In the genomic region with DNA sequence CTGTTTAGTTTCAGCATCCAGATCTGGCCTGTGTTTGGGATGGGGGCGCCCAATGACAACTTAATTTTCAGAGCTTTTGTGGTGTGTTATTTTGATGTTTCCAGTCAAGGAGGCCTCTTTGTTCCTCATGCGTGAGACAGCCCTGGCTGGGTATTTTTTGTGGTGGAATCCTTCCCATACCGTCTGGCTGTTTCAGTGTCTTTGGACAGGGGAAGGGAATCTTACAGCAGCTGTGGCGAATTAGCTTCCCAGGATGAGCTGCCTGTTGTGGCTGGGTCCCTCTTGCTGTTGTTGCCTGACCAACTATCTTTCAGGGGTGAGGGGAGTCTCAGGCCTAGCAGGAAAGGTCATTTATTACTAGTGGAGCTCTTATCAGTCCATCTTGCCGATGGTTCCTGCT, we compare ENCODE assay signal across 22 cellular contexts.
"Had no signal": no experiment of that assay in that cellular context is flagged by ENCODE, and none has a peak within 500 bp of the region (broad histone marks: within the 10 kb centered on the region; RNA-seq: fewer than 3 reads in every experiment).

No MANE protein-coding gene starts in this region.

- H3K36me3 Mint-ChIP-seq: activated CD8-positive, alpha-beta memory T cell treated with anti-CD3 and anti-CD28 coated beads, Interleukin-2, amount 10 ng/mL, durations not matched to agents 7 days and 5 days; activated naive CD4-positive, alpha-beta T cell treated with anti-CD3 and anti-CD28 coated beads, Interleukin-2, amount 50 U/mL, for 24 hours; WTC11 had no signal

- ATAC-seq: activated CD8-positive, alpha-beta memory T cell treated with anti-CD3 and anti-CD28 coated beads, Interleukin-2, amount 10 ng/mL, durations not matched to agents 7 days and 5 days; PC-3; T-helper 17 cell; WTC11 had no signal

- H3K27ac Mint-ChIP-seq: activated CD8-positive, alpha-beta memory T cell treated with anti-CD3 and anti-CD28 coated beads, Interleukin-2, amount 10 ng/mL, durations not matched to agents 7 days and 5 days; activated naive CD4-positive, alpha-beta T cell treated with anti-CD3 and anti-CD28 coated beads, Interleukin-2, amount 50 U/mL, for 24 hours; activated T-cell treated with anti-CD3 and anti-CD28 coated beads, Interleukin-2, amount 50 U/mL, for 24 hours; activated T-helper 1 cell treated with anti-CD3 and anti-CD28 coated beads, Interleukin-12 subunit alpha, Interleukin-12 subunit beta, Interleukin-2, Interleukin-4 antibody, amounts not matched to agents 30 ng/mL and 10 ng/mL and 1 ng/mL, durations not matched to agents 14 hours and 24 hours and 36 hours; T-helper 17 cell; WTC11 had no signal

- DNase-seq: activated CD4-positive, alpha-beta T cell treated with anti-CD3 and anti-CD28 coated beads for 48 hours; activated CD4-positive, alpha-beta T cell treated with anti-CD3 and anti-CD28 coated beads, Interleukin-2, amount 50 U/mL, for 48 hours; activated CD4-positive, CD25-positive, alpha-beta regulatory T cell treated with anti-CD3 and anti-CD28 coated beads, Interleukin-2, amount 50 U/mL, for 72 hours; activated CD8-positive, alpha-beta memory T cell treated with anti-CD3 and anti-CD28 coated beads, Interleukin-2, amount 10 ng/mL, durations not matched to agents 7 days and 5 days; activated effector memory CD4-positive, alpha-beta T cell treated with Interleukin-2 at 50 U/mL for 16 hours; activated naive CD4-positive, alpha-beta T cell; activated T-cell treated with anti-CD3 and anti-CD28 coated beads, Interleukin-2, amount 50 U/mL, for 24 hours; Kasumi-1; NCI-H146; NCI-H187 treated with DMSO at 0.1 percent for 48 hours; NCI-H2081 treated with DMSO at 0.1 percent for 48 hours; NCI-H226; NCI-H526 treated with DMSO at 0.1 percent for 48 hours; PC-3; SHP77 treated with DMSO at 0.1 percent for 48 hours; T-helper 17 cell; T-helper 9 cell had no signal

- H3K4me3 Mint-ChIP-seq: activated CD8-positive, alpha-beta memory T cell treated with anti-CD3 and anti-CD28 coated beads, Interleukin-2, amount 10 ng/mL, durations not matched to agents 7 days and 5 days; activated naive CD4-positive, alpha-beta T cell treated with anti-CD3 and anti-CD28 coated beads, Interleukin-2, amount 50 U/mL, for 24 hours; activated T-cell treated with anti-CD3 and anti-CD28 coated beads, Interleukin-2, amount 50 U/mL, for 24 hours; activated T-helper 1 cell treated with anti-CD3 and anti-CD28 coated beads, Interleukin-12 subunit alpha, Interleukin-12 subunit beta, Interleukin-2, Interleukin-4 antibody, amounts not matched to agents 30 ng/mL and 10 ng/mL and 1 ng/mL, durations not matched to agents 14 hours and 24 hours and 36 hours; brain; central memory CD8-positive, alpha-beta T cell; T-helper 17 cell; WTC11 had no signal

- H3K9me3 Mint-ChIP-seq: activated naive CD4-positive, alpha-beta T cell treated with anti-CD3 and anti-CD28 coated beads, Interleukin-2, amount 50 U/mL, for 24 hours; activated T-cell treated with anti-CD3 and anti-CD28 coated beads, Interleukin-2, amount 50 U/mL, for 24 hours; activated T-helper 1 cell treated with anti-CD3 and anti-CD28 coated beads, Interleukin-12 subunit alpha, Interleukin-12 subunit beta, Interleukin-2, Interleukin-4 antibody, amounts not matched to agents 30 ng/mL and 10 ng/mL and 1 ng/mL, durations not matched to agents 14 hours and 24 hours and 36 hours; central memory CD8-positive, alpha-beta T cell; WTC11 had no signal

- H3K4me1 Mint-ChIP-seq: activated CD8-positive, alpha-beta memory T cell treated with anti-CD3 and anti-CD28 coated beads, Interleukin-2, amount 10 ng/mL, durations not matched to agents 7 days and 5 days; activated naive CD4-positive, alpha-beta T cell treated with anti-CD3 and anti-CD28 coated beads, Interleukin-2, amount 50 U/mL, for 24 hours; brain; T-helper 17 cell had no signal
